16 cellular contexts compared by ENCODE assay signal in the genomic region with DNA sequence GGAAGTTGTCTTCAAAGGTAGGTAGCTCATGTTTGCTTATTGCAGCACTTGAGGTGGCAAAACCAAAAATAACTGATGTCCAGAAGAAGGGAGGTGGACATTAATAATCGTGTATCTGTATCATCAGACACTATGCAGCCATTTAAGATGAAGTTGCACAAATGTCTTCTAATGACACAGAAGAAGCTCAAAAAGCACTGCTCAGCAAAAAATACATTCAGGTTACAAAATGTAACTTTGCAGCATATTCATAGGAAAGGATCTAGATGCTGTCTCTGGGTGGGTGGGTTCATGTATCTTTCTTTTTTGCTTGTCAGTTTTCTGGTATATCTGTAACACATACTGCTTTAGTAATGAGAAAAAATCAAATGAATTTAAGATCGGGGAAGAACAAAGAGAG.
"Had no signal": no experiment of that assay in that cellular context is flagged by ENCODE, and none has a peak within 500 bp of the region (broad histone marks: within the 10 kb centered on the region; RNA-seq: fewer than 3 reads in every experiment).

No MANE protein-coding gene starts in this region.

- H3K27ac ChIP-seq: foreskin keratinocyte, neural progenitor cell, ovary, tibial artery, upper lobe of left lung, uterus had no signal

- H3K4me2 ChIP-seq: neural progenitor cell had no signal

- DNase-seq: effector memory CD8-positive, alpha-beta T cell; foreskin keratinocyte; head of caudate nucleus; hippocampal formation; kidney glomerular epithelial cell; natural killer cell; nucleus accumbens; ovary; right cardiac atrium; stimulated activated CD4-positive, alpha-beta T cell treated with anti-CD3 and anti-CD28 coated beads, Interleukin-4, amount 100 ng/mL, for 24 hours; tibial artery; upper lobe of left lung; uterus had no signal

- FAIRE-seq: islet of Langerhans had no signal

- H2AFZ ChIP-seq: neural progenitor cell had no signal

- H3K36me3 ChIP-seq: neural progenitor cell, ovary, tibial artery, upper lobe of left lung, uterus had no signal

- ATAC-seq: effector memory CD8-positive, alpha-beta T cell; foreskin keratinocyte; natural killer cell; right cardiac atrium; stimulated activated memory B cell treated with anti-CD40 and anti-IgM and Interleukin-4, amounts not matched to agents 10 μg/mL and 1 μg/mL and 100 μg/mL, for 72 hours had no signal

- H3K4me1 ChIP-seq: uterus had no signal

- H3K9ac ChIP-seq: neural progenitor cell had no signal

- H3K9me3 ChIP-seq: ovary, tibial artery, upper lobe of left lung, uterus had no signal

- H3K4me3 ChIP-seq: neural progenitor cell, ovary, tibial artery, upper lobe of left lung, uterus had no signal

- H3K27me3 ChIP-seq: foreskin keratinocyte, neural progenitor cell, ovary, tibial artery, upper lobe of left lung, uterus had no signal
